In genomic region chr3:70067860-70068479, GRCh38 we compare ENCODE assay signal across 1 cellular context.
TF ChIP-seq lines count a peak whose summit lies in the region.

No MANE protein-coding gene starts in this region.

TF ChIP-seq in IMR-90, 13 proteins besides CTCF, POLR2A, EP300 and RAD21 (continued from another document):
- no peak for TF ChIP-seq MAFK (IDR thresholded peaks at IDR 0.05; ENCODE audit: low read depth, low read length)
- TF ChIP-seq NFE2L2 (IDR thresholded peaks at IDR 0.05; ENCODE audit: low read depth, low read length) = no peak
- TF ChIP-seq MXI1 (IDR thresholded peaks at IDR 0.05; ENCODE audit: borderline replicate concordance, low read depth, low read length) = no peak
